In genomic region chr1:213987876-213988638, GRCh38 we compare ENCODE assay signal across 1 cellular context.
TF ChIP-seq lines count a peak whose summit lies in the region.

PROX1 (plus strand) TSS chr1:213987973; CDS start chr1:213996536, 8,563 bp downstream.

TF ChIP-seq in HEK293, 187 proteins besides CTCF, POLR2A, EP300 and RAD21 (continued from another document):
- TF ChIP-seq KLF17 (tag by site-specific recombination; IDR thresholded peaks at IDR 0.05) (0 out of 2 replicates have a peak, but pooled peaks have one; percentile 31), ZNF610 (tag by site-specific recombination; IDR thresholded peaks at IDR 0.05; ENCODE audit: borderline replicate concordance) (peak; percentile 97; the same call in 1 of the 2 replicates), ZNF768 (tag by site-specific recombination; IDR thresholded peaks at IDR 0.05) (no peak), FEZF1 (tag by site-specific recombination; IDR thresholded peaks at IDR 0.05) (no peak; the same call in 1 of the 2 replicates)
- TF ChIP-seq, protein P1, sequence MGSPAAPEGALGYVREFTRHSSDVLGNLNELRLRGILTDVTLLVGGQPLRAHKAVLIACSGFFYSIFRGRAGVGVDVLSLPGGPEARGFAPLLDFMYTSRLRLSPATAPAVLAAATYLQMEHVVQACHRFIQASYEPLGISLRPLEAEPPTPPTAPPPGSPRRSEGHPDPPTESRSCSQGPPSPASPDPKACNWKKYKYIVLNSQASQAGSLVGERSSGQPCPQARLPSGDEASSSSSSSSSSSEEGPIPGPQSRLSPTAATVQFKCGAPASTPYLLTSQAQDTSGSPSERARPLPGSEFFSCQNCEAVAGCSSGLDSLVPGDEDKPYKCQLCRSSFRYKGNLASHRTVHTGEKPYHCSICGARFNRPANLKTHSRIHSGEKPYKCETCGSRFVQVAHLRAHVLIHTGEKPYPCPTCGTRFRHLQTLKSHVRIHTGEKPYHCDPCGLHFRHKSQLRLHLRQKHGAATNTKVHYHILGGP (tag by site-specific recombination; IDR thresholded peaks at IDR 0.05), result no peak
